In the genomic region with DNA sequence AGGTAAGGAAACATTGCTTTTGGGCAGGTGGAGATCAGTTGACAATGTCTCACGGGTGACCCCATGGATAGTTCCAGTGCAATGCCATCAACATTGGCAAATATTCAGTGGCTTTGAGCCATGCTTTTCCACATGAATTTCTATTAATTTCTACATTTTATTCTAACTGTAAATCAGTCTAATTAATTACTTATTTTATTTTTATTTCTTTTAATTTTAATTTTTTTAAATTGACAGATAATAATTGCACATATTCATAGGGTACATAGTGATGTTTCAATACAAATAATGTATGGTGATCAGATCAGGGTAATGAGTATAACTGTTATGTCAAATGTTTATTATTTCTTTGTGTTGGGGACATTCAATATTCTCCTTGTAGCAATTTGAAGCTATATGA, we compare ENCODE assay signal across 28 cellular contexts. TPM values are rescaled to one million over a fixed set of nuclear protein-coding genes. Genes with fewer than 3 reads are reported as not detected.
DNase-seq lines count a peak whose midpoint lies in the region; ATAC-seq, FAIRE-seq and TF ChIP-seq lines count a peak whose summit lies in the region.
"Had no signal": no experiment of that assay in that cellular context is flagged by ENCODE, and none has a peak within 500 bp of the region (broad histone marks: within the 10 kb centered on the region; RNA-seq: fewer than 3 reads in every experiment).

No MANE protein-coding gene starts in this region.

- peaks cover 20% of the 10 kb centered on the region for H3K4me1 Mint-ChIP-seq in WTC11
- H3K4me1 Mint-ChIP-seq: B cell; CD4-positive, alpha-beta memory T cell; CD4-positive, CD25-positive, alpha-beta regulatory T cell; CD8-positive, alpha-beta memory T cell had no signal

- CTCF ChIA-PET in PC-3 (lab: Charles Lee) (interaction anchor here (0.7 to 1.7 kb wide), 2 partner anchors 124 to 574 kb away, joined by 3 to 12 read pairs; no protein-coding TSS in a partner anchor), WTC11 (lab: Charles Lee) (no interaction called here)

- peaks cover 22% of the 10 kb centered on the region for H3K4me1 ChIP-seq in PC-3 (ENCODE audit: insufficient read depth, low read length)

- H3K27me3 ChIP-seq in PC-3 (ENCODE audit: low read length) = no peaks in the 10 kb centered on the region
- H3K27me3 ChIP-seq: BLaER1 treated with 17β-estradiol and CSF1 and Interleukin-3, amounts not matched to agents 10 nM and 100 nM had no signal

- intact Hi-C loops in PC-3 (cut with micrococcal nuclease) = loop anchor here (10.0 kb wide), 1 partner anchor 190 kb away; no protein-coding TSS in a partner anchor

- H3K27me3 Mint-ChIP-seq in WTC11 (ENCODE audit: low read depth) = peaks cover 31% of the 10 kb centered on the region
- H3K27me3 Mint-ChIP-seq: CD4-positive, CD25-positive, alpha-beta regulatory T cell had no signal

- H3K36me3 ChIP-seq in PC-3 (ENCODE audit: low read depth, low read length) = no peaks in the 10 kb centered on the region
- H3K36me3 ChIP-seq: BLaER1 treated with 17β-estradiol and CSF1 and Interleukin-3, amounts not matched to agents 10 nM and 100 nM had no signal

- POLR2A ChIA-PET in PC-3 (lab: Charles Lee; ENCODE audit: unreplicated experiment) (no interaction called here), WTC11 (lab: Charles Lee) (no interaction called here)

- peaks cover under 1% of the 10 kb centered on the region for H3K36me3 Mint-ChIP-seq in WTC11
- H3K36me3 Mint-ChIP-seq: CD4-positive, alpha-beta memory T cell; CD4-positive, CD25-positive, alpha-beta regulatory T cell; CD8-positive, alpha-beta memory T cell had no signal

- H3K9ac ChIP-seq in PC-3 (ENCODE audit: low read length) = no peak overlapping the region
- H3K9ac ChIP-seq: BLaER1 treated with 17β-estradiol and CSF1 and Interleukin-3, amounts not matched to agents 10 nM and 100 nM had no signal

- H4K20me1 ChIP-seq in PC-3 (ENCODE audit: low read length) = no peaks in the 10 kb centered on the region
- H4K20me1 ChIP-seq: BLaER1 treated with 17β-estradiol and CSF1 and Interleukin-3, amounts not matched to agents 10 nM and 100 nM had no signal

- H3K9me3 Mint-ChIP-seq in WTC11 = peaks cover under 1% of the 10 kb centered on the region
- H3K9me3 Mint-ChIP-seq: CD4-positive, CD25-positive, alpha-beta regulatory T cell; CD8-positive, alpha-beta memory T cell had no signal

- H3K27ac Mint-ChIP-seq in WTC11 = no peak overlapping the region
- H3K27ac Mint-ChIP-seq: B cell; CD14-positive monocyte; CD4-positive, alpha-beta memory T cell; CD4-positive, CD25-positive, alpha-beta regulatory T cell; CD8-positive, alpha-beta memory T cell had no signal

- H3K4me2 ChIP-seq in PC-3 (ENCODE audit: low read length) = no peak overlapping the region
- H3K4me2 ChIP-seq: A549; BLaER1 treated with 17β-estradiol and CSF1 and Interleukin-3, amounts not matched to agents 10 nM and 100 nM had no signal

- H3K9me3 ChIP-seq in PC-3 (ENCODE audit: low read length) = no peaks in the 10 kb centered on the region
- H3K9me3 ChIP-seq: A549 had no signal

- FAIRE-seq in endometrium (lab: Jason Lieb, UNC) = peak; percentile 23
- FAIRE-seq in islet of Langerhans (lab: Jason Lieb, UNC) = peak; percentile 33
- FAIRE-seq in RCC 7860 (lab: Jason Lieb, UNC) = no peak
- FAIRE-seq: A549, GM12878, GM12892, GM18507 had no signal

- H3K9me2 ChIP-seq in PC-3 (replicated peaks; ENCODE audit: low read length) = no peaks in the 10 kb centered on the region

- H3K79me2 ChIP-seq in PC-3 (ENCODE audit: low read length) = no peaks in the 10 kb centered on the region

- no peak for ATAC-seq in PC-3
- ATAC-seq in WTC11 = no peak
- ATAC-seq in omental fat pad (ENCODE audit: low FRiP score) = no peak
- ATAC-seq: A549, GM12878 had no signal

- H3K4me3 Mint-ChIP-seq in WTC11 = no peak overlapping the region
- H3K4me3 Mint-ChIP-seq: B cell; CD14-positive monocyte; CD4-positive, alpha-beta memory T cell; CD4-positive, CD25-positive, alpha-beta regulatory T cell; CD8-positive, alpha-beta memory T cell had no signal

- DNase-seq in PC-3 (no peak), WTC11 (ENCODE audit: low spot score) (no peak), C1 segment of cervical spinal cord (lab: John Stamatoyannopoulos, UW) (no peak), RCC 7860 (ENCODE audit: low spot score) (no peak), omental fat pad (ENCODE audit: low spot score) (no peak)
- DNase-seq in stimulated activated CD4-positive, alpha-beta T cell treated with anti-CD3 and anti-CD28 coated beads, Interleukin-4, amount 100 ng/mL, for 4 hours = no peak
- DNase-seq: 8988T; AML-193; CD4-positive, alpha-beta memory T cell; CD4-positive, CD25-positive, alpha-beta regulatory T cell; CD8-positive, alpha-beta memory T cell; COR-L47; DMS 273 treated with DMSO at 0.1 percent for 48 hours; DMS153; DMS53; DMS79; DND-41; EL; GDM1 had no signal

- no TSS peak for BruUV-seq in PC-3 (replicated peaks; lab: Mats Ljungman, UMichigan)

- H3F3A ChIP-seq in PC-3 (ENCODE audit: low read length, unreplicated experiment) = no peaks in the 10 kb centered on the region

- H3K4me3 ChIP-seq in PC-3 (ENCODE audit: low read length) = no peak overlapping the region
- H3K4me3 ChIP-seq: A549; BLaER1 treated with 17β-estradiol and CSF1 and Interleukin-3, amounts not matched to agents 10 nM and 100 nM; GM12878 had no signal

- 0 out of 2 replicates have a peak overlapping the region, but pooled peaks have one; percentile 2 for H3K27ac ChIP-seq in PC-3 (ENCODE audit: low read length)
- H3K27ac ChIP-seq: A549; BLaER1 treated with 17β-estradiol and CSF1 and Interleukin-3, amounts not matched to agents 10 nM and 100 nM had no signal

- TF ChIP-seq CTCF in PC-3 (conservative IDR thresholded peaks at IDR 0.05; ENCODE audit: low read depth, low read length) = no peak
- TF ChIP-seq CTCF in WTC11 (IDR thresholded peaks at IDR 0.05) = no peak
- TF ChIP-seq CTCF in omental fat pad (IDR thresholded peaks at IDR 0.05) = no peak

- no peak overlapping the region for H2AFZ ChIP-seq in PC-3 (ENCODE audit: low read length)

TF ChIP-seq in WTC11, 78 proteins besides CTCF, POLR2A, EP300 and RAD21:
- peak; percentile 95 for TF ChIP-seq HMGA2 (CRISPR knock-in tag; IDR thresholded peaks at IDR 0.05)
- TF ChIP-seq, protein P1, sequence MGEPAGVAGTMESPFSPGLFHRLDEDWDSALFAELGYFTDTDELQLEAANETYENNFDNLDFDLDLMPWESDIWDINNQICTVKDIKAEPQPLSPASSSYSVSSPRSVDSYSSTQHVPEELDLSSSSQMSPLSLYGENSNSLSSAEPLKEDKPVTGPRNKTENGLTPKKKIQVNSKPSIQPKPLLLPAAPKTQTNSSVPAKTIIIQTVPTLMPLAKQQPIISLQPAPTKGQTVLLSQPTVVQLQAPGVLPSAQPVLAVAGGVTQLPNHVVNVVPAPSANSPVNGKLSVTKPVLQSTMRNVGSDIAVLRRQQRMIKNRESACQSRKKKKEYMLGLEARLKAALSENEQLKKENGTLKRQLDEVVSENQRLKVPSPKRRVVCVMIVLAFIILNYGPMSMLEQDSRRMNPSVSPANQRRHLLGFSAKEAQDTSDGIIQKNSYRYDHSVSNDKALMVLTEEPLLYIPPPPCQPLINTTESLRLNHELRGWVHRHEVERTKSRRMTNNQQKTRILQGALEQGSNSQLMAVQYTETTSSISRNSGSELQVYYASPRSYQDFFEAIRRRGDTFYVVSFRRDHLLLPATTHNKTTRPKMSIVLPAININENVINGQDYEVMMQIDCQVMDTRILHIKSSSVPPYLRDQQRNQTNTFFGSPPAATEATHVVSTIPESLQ (CRISPR knock-in tag; IDR thresholded peaks at IDR 0.05) = no peak

RNA-seq across cellular contexts. Expression of a gene that starts 3.8 kb away (rescaled TPM):
- total RNA-seq in PC-3 (2014; rRNA removed) (1.8 and 2.1 TPM in 2 replicates), WTC11 (2021) (0.02 to 0.05 TPM (median 0.04 TPM) in 3 replicates), omental fat pad (under 1 TPM in 3 of 4 donors, not detected in 1; 0.13 to 0.37 (median 0.16) TPM)
- total RNA-seq: B cell; CD4-positive, alpha-beta memory T cell; CD8-positive, alpha-beta memory T cell had no signal
